In the genomic region with DNA sequence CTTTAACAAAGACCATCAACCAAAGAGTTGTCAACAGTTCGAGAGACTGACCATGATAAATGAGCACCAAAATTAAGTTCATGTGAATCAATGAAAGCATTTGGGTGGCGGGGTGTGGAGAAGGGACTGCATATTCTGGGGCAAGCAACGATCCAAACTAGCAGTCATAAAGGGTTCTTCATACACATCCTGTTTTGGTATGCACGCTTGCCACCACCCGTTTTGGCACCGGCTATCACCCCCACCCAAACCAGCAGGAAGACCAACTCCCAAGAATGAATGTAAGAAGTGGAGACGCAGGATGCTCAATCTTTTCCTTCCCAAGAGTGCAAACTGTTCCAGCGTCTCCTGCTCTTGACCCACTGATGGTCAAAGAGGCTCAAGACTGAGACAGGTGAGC, we compare ENCODE assay signal across 15 cellular contexts.
DNase-seq lines count a peak whose midpoint lies in the region; ATAC-seq, FAIRE-seq and TF ChIP-seq lines count a peak whose summit lies in the region.
"Had no signal": no experiment of that assay in that cellular context is flagged by ENCODE, and none has a peak within 500 bp of the region (broad histone marks: within the 10 kb centered on the region; RNA-seq: fewer than 3 reads in every experiment).

No MANE protein-coding gene starts in this region.

- H3K9me3 Mint-ChIP-seq in activated CD4-positive, alpha-beta memory T cell treated with anti-CD3 and anti-CD28 coated beads, Interleukin-2, amount 10 ng/mL, durations not matched to agents 7 days and 5 days: no peaks in the 10 kb centered on the region
- H3K9me3 Mint-ChIP-seq in endodermal cell: no peaks in the 10 kb centered on the region

- POLR2A ChIA-PET in activated CD4-positive, alpha-beta memory T cell treated with anti-CD3 and anti-CD28 coated beads, Interleukin-2, amount 10 ng/mL, durations not matched to agents 7 days and 5 days (lab: Charles Lee): interaction anchor here (1.0 to 2.1 kb wide), 2 partner anchors 11 to 185 kb away, joined by 3 to 19 read pairs; partner anchors contain the start of gene MRTFA

- FAIRE-seq in small intestine (lab: Jason Lieb, UNC): no peak
- FAIRE-seq: RCC 7860 had no signal

- DNase-seq in heart right ventricle (no peak), left ventricle myocardium superior (no peak), endodermal cell (no peak), suprapubic skin (ENCODE audit: low spot score in 2 of 2) (no peak), small intestine (no peak)
- DNase-seq in activated CD4-positive, alpha-beta memory T cell treated with anti-CD3 and anti-CD28 coated beads, Interleukin-2, amount 10 ng/mL, durations not matched to agents 7 days and 5 days: peak; percentile 31
- DNase-seq in activated CD4-positive, CD25-positive, alpha-beta regulatory T cell treated with anti-CD3 and anti-CD28 coated beads, Interleukin-2, amount 50 U/mL, for 72 hours: no peak
- DNase-seq: anterior cingulate cortex, cortex of kidney, DMS79, NCI-H187 treated with DMSO at 0.1 percent for 48 hours, nucleus accumbens had no signal

- 59 to 68% methylated on average over 8 of the region's 8 CpGs for WGBS in heart right ventricle, 2 donors
- 90 to 93% methylated on average over 7 to 8 of the region's 8 CpGs for WGBS in endodermal cell (ENCODE audit: insufficient coverage in 1 of 2, insufficient read length in 1 of 2), 2 experiments
- WGBS in suprapubic skin: 14% methylated on average over 8 of the region's 8 CpGs
- WGBS in small intestine, 3 donors: 66 to 93% (median 84%) methylated on average over 8 of the region's 8 CpGs

- H3K27me3 Mint-ChIP-seq in activated CD4-positive, alpha-beta memory T cell treated with anti-CD3 and anti-CD28 coated beads, Interleukin-2, amount 10 ng/mL, durations not matched to agents 7 days and 5 days: no peaks in the 10 kb centered on the region
- H3K27me3 Mint-ChIP-seq in endodermal cell (ENCODE audit: insufficient read depth): no peaks in the 10 kb centered on the region

- peak overlapping the region; percentile 64 for H3K27ac Mint-ChIP-seq in activated CD4-positive, alpha-beta memory T cell treated with anti-CD3 and anti-CD28 coated beads, Interleukin-2, amount 10 ng/mL, durations not matched to agents 7 days and 5 days
- H3K27ac Mint-ChIP-seq in endodermal cell: peak overlapping the region; percentile 16

- no peaks in the 10 kb centered on the region for H3K9me3 ChIP-seq in heart right ventricle
- no peaks in the 10 kb centered on the region for H3K9me3 ChIP-seq in endodermal cell (ENCODE audit: control insufficient read depth, low read length)
- H3K9me3 ChIP-seq in suprapubic skin: no peaks in the 10 kb centered on the region
- no peaks in the 10 kb centered on the region for H3K9me3 ChIP-seq in small intestine (ENCODE audit: control insufficient read depth, low read depth)
- H3K9me3 ChIP-seq: tibial artery had no signal

- H3K4me1 Mint-ChIP-seq in activated CD4-positive, alpha-beta memory T cell treated with anti-CD3 and anti-CD28 coated beads, Interleukin-2, amount 10 ng/mL, durations not matched to agents 7 days and 5 days: peaks cover 36% of the 10 kb centered on the region
- peaks cover 27% of the 10 kb centered on the region for H3K4me1 Mint-ChIP-seq in endodermal cell

- peaks cover 44% of the 10 kb centered on the region for H3K36me3 Mint-ChIP-seq in activated CD4-positive, alpha-beta memory T cell treated with anti-CD3 and anti-CD28 coated beads, Interleukin-2, amount 10 ng/mL, durations not matched to agents 7 days and 5 days (ENCODE audit: low read depth)
- H3K36me3 Mint-ChIP-seq in endodermal cell (ENCODE audit: low read depth): peaks cover 2% of the 10 kb centered on the region

- H3K4me1 ChIP-seq in heart right ventricle: peaks cover 0 to 89% (median 54%) of the 10 kb centered on the region in 9 donors
- peaks cover 2% of the 10 kb centered on the region for H3K4me1 ChIP-seq in endodermal cell (ENCODE audit: control insufficient read depth, insufficient read depth, low read length)
- peaks cover 36% of the 10 kb centered on the region for H3K4me1 ChIP-seq in suprapubic skin
- H3K4me1 ChIP-seq in small intestine (ENCODE audit: control insufficient read depth in 2 of 2, insufficient read depth in 1 of 2, low read depth in 1 of 2, low read length in 1 of 2): peaks cover 0 to 3% of the 10 kb centered on the region in 2 donors

- intact Hi-C loops in heart right ventricle (cut with DNase I) (loop anchor here in 1 of 10 donors (5.0 kb wide), 1 partner anchor 36 kb away; no protein-coding TSS in a partner anchor), left ventricle myocardium superior (cut with micrococcal nuclease) (no loop called here)

- no peak overlapping the region for H3K9ac ChIP-seq in endodermal cell (ENCODE audit: extremely low read depth, low read length, poor library complexity, severe bottlenecking)

- no peak for TF ChIP-seq EP300 in suprapubic skin (IDR thresholded peaks at IDR 0.05)

- TF ChIP-seq CTCF in heart right ventricle (IDR thresholded peaks at IDR 0.05): no peak
- no peak for TF ChIP-seq CTCF in endodermal cell (conservative IDR thresholded peaks at IDR 0.05)
- no peak for TF ChIP-seq CTCF in suprapubic skin (IDR thresholded peaks at IDR 0.05)

- H3K36me3 ChIP-seq in heart right ventricle: no peaks in the 10 kb centered on the region
- no peaks in the 10 kb centered on the region for H3K36me3 ChIP-seq in endodermal cell (ENCODE audit: control insufficient read depth, insufficient read depth, low read length)
- H3K36me3 ChIP-seq in suprapubic skin: no peaks in the 10 kb centered on the region
- peaks cover 0 to 3% of the 10 kb centered on the region in 2 donors for H3K36me3 ChIP-seq in small intestine (ENCODE audit: control insufficient read depth in 2 of 2, insufficient read depth in 2 of 2, low read length in 2 of 2)
- H3K36me3 ChIP-seq: tibial artery had no signal

- ATAC-seq in heart right ventricle (peak in 5 of 8 donors; percentile 6 to 46 (median 32)), left ventricle myocardium superior (no peak), HG03565 (IDR thresholded peaks at IDR 0.05; ENCODE audit: unreplicated experiment) (no peak)

- no peak overlapping the region for H3K4me3 ChIP-seq in heart right ventricle
- H3K4me3 ChIP-seq in endodermal cell (ENCODE audit: low read length): no peak overlapping the region
- no peak overlapping the region for H3K4me3 ChIP-seq in suprapubic skin
- H3K4me3 ChIP-seq in small intestine (ENCODE audit: low read depth in 1 of 2, low read length in 2 of 2): no peak overlapping the region
- H3K4me3 ChIP-seq: tibial artery had no signal

- H3K27me3 ChIP-seq in heart right ventricle (no peaks in the 10 kb centered on the region), endodermal cell (ENCODE audit: control insufficient read depth, insufficient read depth, low read length, poor library complexity, severe bottlenecking) (no peaks in the 10 kb centered on the region), suprapubic skin (no peaks in the 10 kb centered on the region), small intestine (ENCODE audit: control insufficient read depth in 2 of 2, insufficient read depth in 2 of 2, low read length in 2 of 2) (no peaks in the 10 kb centered on the region)
- H3K27me3 ChIP-seq: tibial artery had no signal

- peak overlapping the region in 2 of 10 donors; percentile 28 to 31 for H3K27ac ChIP-seq in heart right ventricle
- no peak overlapping the region for H3K27ac ChIP-seq in endodermal cell (ENCODE audit: low read depth, low read length)
- H3K27ac ChIP-seq in suprapubic skin: peak overlapping the region; percentile 18
- no peak overlapping the region for H3K27ac ChIP-seq in small intestine (ENCODE audit: low read depth in 1 of 2, low read length in 1 of 2)

- CTCF ChIA-PET in activated CD4-positive, alpha-beta memory T cell treated with anti-CD3 and anti-CD28 coated beads, Interleukin-2, amount 10 ng/mL, durations not matched to agents 7 days and 5 days (lab: Charles Lee): interaction anchor here (0.6 to 0.7 kb wide), 2 partner anchors 18 to 203 kb away, joined by 3 to 4 read pairs; no protein-coding TSS in a partner anchor

- peak overlapping the region; percentile 44 for H3K4me3 Mint-ChIP-seq in activated CD4-positive, alpha-beta memory T cell treated with anti-CD3 and anti-CD28 coated beads, Interleukin-2, amount 10 ng/mL, durations not matched to agents 7 days and 5 days
- H3K4me3 Mint-ChIP-seq in endodermal cell: no peak overlapping the region

- no peak for TF ChIP-seq POLR2A in suprapubic skin (IDR thresholded peaks at IDR 0.05)

Comparison
In these comparisons a context has a peak if more than half of its experiments do, and no peak if none do; other contexts are left out.
1. ATAC-seq: peak in heart right ventricle (5 of 8); none in left ventricle myocardium superior (single experiment) and HG03565 (single experiment).